Comparison of ENCODE assay signal across 8 cellular contexts in genomic region chr10:131943021-131943814, GRCh38. TPM values are rescaled to one million over a fixed set of nuclear protein-coding genes. Genes with fewer than 3 reads are reported as not detected.
DNase-seq lines count a peak whose midpoint lies in the region; ATAC-seq and TF ChIP-seq lines count a peak whose summit lies in the region.

No MANE protein-coding gene starts in this region.

- no peaks in the 10 kb centered on the region for H3K27me3 ChIP-seq in left ventricle myocardium inferior (ENCODE audit: low read depth)
- H3K27me3 ChIP-seq in spleen (replicated peaks in 1 of 7), result no peaks in the 10 kb centered on the region

- H3K27ac ChIP-seq in left ventricle myocardium inferior (replicated peaks) (no peak overlapping the region), spleen (no peak overlapping the region)

- no peaks in the 10 kb centered on the region for H3K27me3 Mint-ChIP-seq in activated T-cell treated with anti-CD3 and anti-CD28 coated beads, Interleukin-2, amount 50 U/mL, for 24 hours
- no peaks in the 10 kb centered on the region for H3K27me3 Mint-ChIP-seq in T-helper 17 cell
- H3K27me3 Mint-ChIP-seq in activated T-helper 2 cell treated with anti-CD3 and anti-CD28 coated beads, Interferon-gamma antibody, Interleukin-2, Interleukin-4, amounts not matched to agents 10 μg/mL and 5 μg/mL and 100 μg/mL, durations not matched to agents 14 hours and 24 hours and 36 hours (ENCODE audit: low read depth), result no peaks in the 10 kb centered on the region

- peaks cover 4% of the 10 kb centered on the region for H3K4me1 Mint-ChIP-seq in activated T-cell treated with anti-CD3 and anti-CD28 coated beads, Interleukin-2, amount 50 U/mL, for 24 hours (ENCODE audit: low read depth)
- H3K4me1 Mint-ChIP-seq in T-helper 17 cell, result no peaks in the 10 kb centered on the region
- peaks cover 4% of the 10 kb centered on the region for H3K4me1 Mint-ChIP-seq in activated T-helper 2 cell treated with anti-CD3 and anti-CD28 coated beads, Interferon-gamma antibody, Interleukin-2, Interleukin-4, amounts not matched to agents 10 μg/mL and 5 μg/mL and 100 μg/mL, durations not matched to agents 14 hours and 24 hours and 36 hours (ENCODE audit: low read depth)

- H3K4me1 ChIP-seq in left ventricle myocardium inferior (peaks cover 9% of the 10 kb centered on the region), spleen (peaks cover 0 to 17% (median under 1%) of the 10 kb centered on the region in 6 donors)

- WGBS in spleen, 5 donors, result 87 to 90% (median 89%) methylated on average over 11 of the region's 11 CpGs

- TF ChIP-seq CTCF in left ventricle myocardium inferior (IDR thresholded peaks at IDR 0.05; ENCODE audit: borderline replicate concordance) (peak; percentile 58), spleen (IDR thresholded peaks at IDR 0.05 in 8 of 11, conservative IDR thresholded peaks at IDR 0.05 in 3 of 11) (peak in 2 of 11 experiments; percentile 28 to 32)

- H3K36me3 Mint-ChIP-seq in activated T-cell treated with anti-CD3 and anti-CD28 coated beads, Interleukin-2, amount 50 U/mL, for 24 hours (ENCODE audit: low read depth), result peaks cover 93% of the 10 kb centered on the region
- H3K36me3 Mint-ChIP-seq in T-helper 17 cell (ENCODE audit: low read depth), result peaks cover 6% of the 10 kb centered on the region
- H3K36me3 Mint-ChIP-seq in activated T-helper 2 cell treated with anti-CD3 and anti-CD28 coated beads, Interferon-gamma antibody, Interleukin-2, Interleukin-4, amounts not matched to agents 10 μg/mL and 5 μg/mL and 100 μg/mL, durations not matched to agents 14 hours and 24 hours and 36 hours (ENCODE audit: low read depth), result peaks cover 75% of the 10 kb centered on the region

- intact Hi-C loops in left ventricle myocardium inferior (cut with micrococcal nuclease) (no loop called here), spleen (cut with DNase I; ENCODE audit: low total_unique reads) (no loop called here)
- intact Hi-C loops in activated T-helper 2 cell treated with anti-CD3 and anti-CD28 coated beads, Interferon-gamma antibody, Interleukin-2, Interleukin-4, amounts not matched to agents 10 μg/mL and 5 μg/mL and 100 μg/mL, durations not matched to agents 14 hours and 24 hours and 36 hours (cut with micrococcal nuclease), result loop anchor here (2.0 kb wide), 1 partner anchor 56 kb away; no protein-coding TSS in a partner anchor

- H3K9me3 ChIP-seq in T-helper 17 cell (ENCODE audit: control insufficient read depth, low read length, poor library complexity, severe bottlenecking) (no peaks in the 10 kb centered on the region), left ventricle myocardium inferior (replicated peaks) (no peaks in the 10 kb centered on the region), spleen (no peaks in the 10 kb centered on the region)

- H3K36me3 ChIP-seq in left ventricle myocardium inferior (peaks cover 79% of the 10 kb centered on the region), spleen (peaks cover 0 to 98% (median 65%) of the 10 kb centered on the region in 6 donors)

- peak; percentile 35 for DNase-seq in activated T-cell treated with anti-CD3 and anti-CD28 coated beads, Interleukin-2, amount 50 U/mL, for 24 hours
- DNase-seq in activated T-cell treated with anti-CD3 and anti-CD28 coated beads, Interleukin-2, amount 50 U/mL, for 48 hours, result no peak
- no peak for DNase-seq in T-helper 17 cell
- no peak for DNase-seq in left ventricle myocardium inferior
- DNase-seq in spleen, result peak; percentile 72
- no peak for DNase-seq in NCI-H1417 treated with DMSO at 0.1 percent for 48 hours (lab: John Stamatoyannopoulos, UW)
- DNase-seq in activated T-helper 2 cell treated with anti-CD3 and anti-CD28 coated beads, Interferon-gamma antibody, Interleukin-2, Interleukin-4, amounts not matched to agents 10 μg/mL and 5 μg/mL and 100 μg/mL, durations not matched to agents 14 hours and 24 hours and 36 hours (ENCODE audit: low spot score), result no peak

- no peak overlapping the region for H3K4me3 ChIP-seq in left ventricle myocardium inferior
- H3K4me3 ChIP-seq in spleen, result no peak overlapping the region

- ATAC-seq in T-helper 17 cell, result peak; percentile 66
- no peak for ATAC-seq in GM18873 (IDR thresholded peaks at IDR 0.05; ENCODE audit: low FRiP score, unreplicated experiment)

- no peaks in the 10 kb centered on the region for H3K9me3 Mint-ChIP-seq in activated T-cell treated with anti-CD3 and anti-CD28 coated beads, Interleukin-2, amount 50 U/mL, for 24 hours
- H3K9me3 Mint-ChIP-seq in activated T-helper 2 cell treated with anti-CD3 and anti-CD28 coated beads, Interferon-gamma antibody, Interleukin-2, Interleukin-4, amounts not matched to agents 10 μg/mL and 5 μg/mL and 100 μg/mL, durations not matched to agents 14 hours and 24 hours and 36 hours, result no peaks in the 10 kb centered on the region

- no peak overlapping the region for H3K27ac Mint-ChIP-seq in activated T-cell treated with anti-CD3 and anti-CD28 coated beads, Interleukin-2, amount 50 U/mL, for 24 hours
- H3K27ac Mint-ChIP-seq in T-helper 17 cell, result no peak overlapping the region
- no peak overlapping the region for H3K27ac Mint-ChIP-seq in activated T-helper 2 cell treated with anti-CD3 and anti-CD28 coated beads, Interferon-gamma antibody, Interleukin-2, Interleukin-4, amounts not matched to agents 10 μg/mL and 5 μg/mL and 100 μg/mL, durations not matched to agents 14 hours and 24 hours and 36 hours

- no peak for TF ChIP-seq POLR2A in spleen (IDR thresholded peaks at IDR 0.05)

- no peak overlapping the region for H3K4me3 Mint-ChIP-seq in activated T-cell treated with anti-CD3 and anti-CD28 coated beads, Interleukin-2, amount 50 U/mL, for 24 hours
- no peak overlapping the region for H3K4me3 Mint-ChIP-seq in T-helper 17 cell
- H3K4me3 Mint-ChIP-seq in activated T-helper 2 cell treated with anti-CD3 and anti-CD28 coated beads, Interferon-gamma antibody, Interleukin-2, Interleukin-4, amounts not matched to agents 10 μg/mL and 5 μg/mL and 100 μg/mL, durations not matched to agents 14 hours and 24 hours and 36 hours (ENCODE audit: low read depth), result no peak overlapping the region

RNA-seq across cellular contexts. Expression of gene BNIP3, which starts 38.5 kb away (rescaled TPM):
- 10 to 100 TPM; 12.7 to 22.0 TPM for total RNA-seq in T-helper 17 cell
- 161 TPM for total RNA-seq in left ventricle myocardium inferior
- total RNA-seq in spleen, result 10 to 100 TPM; 13.9 to 42.6 (median 36.9) TPM
- polyA plus RNA-seq in spleen, result 1 to 10 TPM; 4.2 to 8.4 (median 6.4) TPM
- 93.3 and 99.0 TPM in 2 replicates for total RNA-seq in activated T-helper 2 cell treated with anti-CD3 and anti-CD28 coated beads, Interferon-gamma antibody, Interleukin-2, Interleukin-4, amounts not matched to agents 10 μg/mL and 5 μg/mL and 100 μg/mL, durations not matched to agents 14 hours and 24 hours and 36 hours

RNA-seq across cellular contexts. Expression of gene PPP2R2D, which starts 42.4 kb away (rescaled TPM):
- total RNA-seq in T-helper 17 cell (10 to 100 TPM; 34.5 to 36.6 TPM), left ventricle myocardium inferior (38.2 TPM), spleen (10 to 100 TPM; 28.0 to 41.2 (median 35.3) TPM)
- polyA plus RNA-seq in spleen, result 10 to 100 TPM; 15.6 to 21.0 (median 17.3) TPM
- total RNA-seq in activated T-helper 2 cell treated with anti-CD3 and anti-CD28 coated beads, Interferon-gamma antibody, Interleukin-2, Interleukin-4, amounts not matched to agents 10 μg/mL and 5 μg/mL and 100 μg/mL, durations not matched to agents 14 hours and 24 hours and 36 hours, result 32.0 and 33.7 TPM in 2 replicates

Comparison
In these comparisons a context has a peak if more than half of its experiments do, and no peak if none do; other contexts are left out.
1. DNase-seq: peak in activated T-cell treated with anti-CD3 and anti-CD28 coated beads, Interleukin-2, amount 50 U/mL, for 24 hours (single experiment) and spleen (single experiment); none in activated T-cell treated with anti-CD3 and anti-CD28 coated beads, Interleukin-2, amount 50 U/mL, for 48 hours (0 of 2), T-helper 17 cell (0 of 3), left ventricle myocardium inferior (single experiment), NCI-H1417 treated with DMSO at 0.1 percent for 48 hours (single experiment) and activated T-helper 2 cell treated with anti-CD3 and anti-CD28 coated beads, Interferon-gamma antibody, Interleukin-2, Interleukin-4, amounts not matched to agents 10 μg/mL and 5 μg/mL and 100 μg/mL, durations not matched to agents 14 hours and 24 hours and 36 hours (single experiment).